Comparison of ENCODE assay signal across 7 cellular contexts in the genomic region with DNA sequence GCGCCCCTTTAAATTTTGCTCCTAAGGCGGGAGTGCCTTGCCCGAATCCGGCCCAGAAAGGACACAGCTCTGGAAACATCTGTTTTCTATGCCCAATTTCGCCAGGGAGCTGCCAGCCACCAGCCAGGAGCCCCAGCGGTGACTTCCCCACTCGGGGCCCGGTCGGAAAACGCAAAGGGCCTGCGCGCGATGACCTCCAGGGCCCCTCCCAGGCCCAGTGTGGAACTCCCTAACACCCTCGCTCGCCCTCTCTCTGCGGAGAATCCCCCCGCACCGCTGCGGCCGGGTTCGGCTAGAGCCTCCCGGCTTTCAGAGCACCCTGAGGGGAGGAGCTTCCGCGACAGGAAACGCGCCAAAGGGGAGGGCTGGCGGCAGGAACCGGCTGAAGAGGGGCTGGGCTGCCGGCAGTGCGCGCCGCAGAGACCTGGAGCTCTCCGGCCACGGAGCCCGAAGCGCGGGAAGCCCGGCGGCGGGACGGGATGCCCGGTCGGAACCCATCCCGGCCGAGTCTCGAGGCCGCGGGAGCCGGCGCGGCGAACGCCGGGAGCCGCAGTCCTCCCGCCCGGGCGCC. TPM values are rescaled to one million over a fixed set of nuclear protein-coding genes. Genes with fewer than 3 reads are reported as not detected.
DNase-seq lines count a peak whose midpoint lies in the region; ATAC-seq and TF ChIP-seq lines count a peak whose summit lies in the region.

No MANE protein-coding gene starts in this region.

- ATAC-seq in GM18505 (IDR thresholded peaks at IDR 0.05; ENCODE audit: unreplicated experiment), result peak; percentile 75
- peak; percentile 73 for ATAC-seq in HG02943 (IDR thresholded peaks at IDR 0.05; ENCODE audit: low read depth, unreplicated experiment)
- peak; percentile 85 for ATAC-seq in sciatic nerve

- DNase-seq in NCI-H187 (lab: John Stamatoyannopoulos, UW) (peak; percentile 54 to 77), T-helper 22 cell (ENCODE audit: low read depth) (peak; percentile 73), astrocyte of the hippocampus (ENCODE audit: low read depth, low spot score) (peak; percentile 95), iPS DF 19.7 (ENCODE audit: low read depth, low spot score) (peak; percentile 61), sciatic nerve (ENCODE audit: low spot score) (peak; percentile 88)

- peak; percentile 79 for TF ChIP-seq POLR2A in GM18505 (IDR thresholded peaks at IDR 0.05; ENCODE audit: borderline replicate concordance, extremely low read depth, insufficient read depth, insufficient read length)

- intact Hi-C loops in sciatic nerve (cut with DNase I), result no loop called here

RNA-seq across cellular contexts. Expression of a gene that starts 0.5 kb away (rescaled TPM):
- 0.40 TPM for total RNA-seq in sciatic nerve

RNA-seq across cellular contexts. Expression of a gene that starts 38.5 kb away (rescaled TPM):
- total RNA-seq in sciatic nerve, result 24.9 TPM

RNA-seq across cellular contexts. Expression of a gene that starts 50.6 kb away (rescaled TPM):
- 20.7 TPM for total RNA-seq in sciatic nerve

Comparison
In these comparisons a context has a peak if more than half of its experiments do, and no peak if none do; other contexts are left out.
1. Peak in every context shown above with its lines: DNase-seq and ATAC-seq.